In the genomic region with DNA sequence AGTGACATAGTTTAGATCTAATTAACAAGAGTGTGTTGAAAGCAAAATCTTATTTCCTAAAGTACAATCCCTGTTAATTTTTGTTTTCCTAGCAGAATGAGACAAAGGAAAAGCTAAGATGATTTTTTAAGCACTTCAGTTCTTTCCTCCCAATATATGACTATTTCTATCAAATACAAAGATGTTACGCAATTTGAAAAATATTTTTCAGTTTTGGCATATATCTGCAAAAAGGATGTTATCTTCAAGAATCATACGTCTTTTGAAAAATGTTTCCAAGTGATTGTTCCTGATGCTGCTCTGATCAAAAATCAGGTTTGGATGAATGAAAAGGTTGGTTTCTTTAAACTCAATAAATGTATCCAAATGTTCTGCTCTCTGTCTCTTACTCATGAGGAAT, we compare ENCODE assay signal across 27 cellular contexts.
"Had no signal": no experiment of that assay in that cellular context is flagged by ENCODE, and none has a peak within 500 bp of the region (broad histone marks: within the 10 kb centered on the region; RNA-seq: fewer than 3 reads in every experiment).

No MANE protein-coding gene starts in this region.

- H3K4me3 ChIP-seq: stomach, suprapubic skin, testis, thoracic aorta, thyroid gland, tibial artery, tibial nerve, transverse colon, upper lobe of left lung, upper lobe of right lung, uterus, vagina had no signal

- H3K36me3 ChIP-seq: stomach, suprapubic skin, thoracic aorta, thyroid gland, tibial artery, tibial nerve, transverse colon, upper lobe of left lung, upper lobe of right lung, uterus, vagina had no signal

- FAIRE-seq: urothelium cell line had no signal

- ATAC-seq: stimulated activated effector memory CD8-positive, alpha-beta T cell treated with anti-CD3 and anti-CD28 coated beads, Interleukin-12 subunit alpha, Interleukin-12 subunit beta, amount 100 ng/mL, for 72 hours; stimulated activated memory B cell treated with anti-CD40 and anti-IgM and Interleukin-4, amounts not matched to agents 10 μg/mL and 1 μg/mL and 100 μg/mL, for 72 hours; stimulated activated naive B cell treated with anti-CD40 and anti-IgM and Interleukin-4, amounts not matched to agents 10 μg/mL and 1 μg/mL and 100 μg/mL, for 72 hours; stimulated activated naive CD8-positive, alpha-beta T cell treated with anti-CD3 and anti-CD28 coated beads, Interleukin-15, amount 100 ng/mL, for 72 hours; stimulated activated naive CD8-positive, alpha-beta T cell treated with anti-CD3 and anti-CD28 coated beads, Interleukin-15, Interleukin-2, amounts not matched to agents 100 U/mL and 50 U/mL, for 24 hours; upper lobe of right lung had no signal

- H3K27me3 ChIP-seq: stomach, suprapubic skin, testis, thyroid gland, tibial artery, tibial nerve, transverse colon, upper lobe of left lung, upper lobe of right lung, uterus, vagina had no signal

- H3K27ac ChIP-seq: stomach, suprapubic skin, testis, thoracic aorta, thyroid gland, tibial artery, tibial nerve, transverse colon, upper lobe of left lung, upper lobe of right lung, uterus, vagina had no signal

- DNase-seq: stimulated activated CD4-positive, alpha-beta T cell treated with anti-CD3 and anti-CD28 coated beads, Interleukin-2, amount 100 ng/mL, for 48 hours; stimulated activated CD4-positive, alpha-beta T cell treated with anti-CD3 and anti-CD28 coated beads, Interleukin-4, amount 100 ng/mL, for 1 hour; stimulated activated CD4-positive, alpha-beta T cell treated with anti-CD3 and anti-CD28 coated beads, Interleukin-4, amount 100 ng/mL, for 24 hours; stimulated activated CD4-positive, alpha-beta T cell treated with anti-CD3 and anti-CD28 coated beads, Interleukin-4, amount 100 ng/mL, for 4 hours; stimulated activated CD8-positive, alpha-beta memory T cell treated with anti-CD3 and anti-CD28 coated beads, Interleukin-4, amount 100 ng/mL, for 48 hours; stimulated activated naive B cell treated with anti-CD40 and anti-IgM and Interleukin-4, amounts not matched to agents 10 μg/mL and 1 μg/mL and 100 μg/mL, for 72 hours; stimulated activated naive CD4-positive, alpha-beta T cell; stimulated activated naive CD4-positive, alpha-beta T cell treated with Interleukin-2 at 50 U/mL for 16 hours; stimulated activated naive CD8-positive, alpha-beta T cell treated with anti-CD3 and anti-CD28 coated beads, Interleukin-15, amount 100 ng/mL, for 72 hours; stimulated activated naive CD8-positive, alpha-beta T cell treated with anti-CD3 and anti-CD28 coated beads, Interleukin-15, Interleukin-2, amounts not matched to agents 100 U/mL and 50 U/mL, for 24 hours; stomach; substantia nigra; testis; thyroid gland; tibial artery; transverse colon; trophoblast cell; upper lobe of left lung; upper lobe of right lung; uterus had no signal

- H3K4me1 ChIP-seq: stomach, suprapubic skin, testis, thyroid gland, tibial artery, tibial nerve, transverse colon, upper lobe of left lung, upper lobe of right lung, uterus, vagina had no signal

- H3K9me3 ChIP-seq: stomach, suprapubic skin, testis, thoracic aorta, thyroid gland, tibial artery, tibial nerve, transverse colon, upper lobe of left lung, upper lobe of right lung, uterus, vagina had no signal
